In the genomic region with DNA sequence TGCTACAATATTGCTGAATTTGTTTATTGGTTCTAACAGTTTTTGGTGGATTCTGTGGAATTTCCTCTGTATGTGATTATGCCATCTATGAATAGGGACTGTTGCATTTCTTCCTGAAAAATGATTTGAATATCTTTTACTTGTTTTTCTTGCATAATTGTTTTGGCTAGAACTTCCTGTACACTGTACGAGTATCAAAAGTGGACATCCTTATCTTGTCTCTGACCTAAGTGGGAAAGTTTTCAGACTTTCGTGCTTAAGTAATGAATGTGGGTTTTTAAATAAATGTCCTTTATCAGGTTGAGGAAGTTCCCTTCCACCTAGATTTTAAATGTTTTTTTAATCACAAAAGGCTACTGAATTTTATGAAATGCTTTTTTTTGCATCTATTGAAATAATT, we compare ENCODE assay signal across 34 cellular contexts.
"Had no signal": no experiment of that assay in that cellular context is flagged by ENCODE, and none has a peak within 500 bp of the region (broad histone marks: within the 10 kb centered on the region; RNA-seq: fewer than 3 reads in every experiment).

No MANE protein-coding gene starts in this region.

- ATAC-seq: activated CD8-positive, alpha-beta T cell treated with anti-CD3 and anti-CD28 coated beads for 36 hours; activated naive CD4-positive, alpha-beta T cell treated with anti-CD3 and anti-CD28 coated beads, Interleukin-2, amount 50 U/mL, for 72 hours; activated T-cell treated with anti-CD3 and anti-CD28 coated beads, Interleukin-2, amount 50 U/mL, for 4 hours; activated T-cell treated with anti-CD3 and anti-CD28 coated beads, Interleukin-2, amount 50 U/mL, for 72 hours; activated T-helper 17 cell treated with anti-CD3 and anti-CD28 coated beads, Interleukin-2, amount 50 U/mL, for 72 hours; body of pancreas had no signal

- H3K36me3 ChIP-seq: brain microvascular endothelial cell, breast epithelium had no signal

- H3K4me1 ChIP-seq: body of pancreas, breast epithelium had no signal

- H3K27ac Mint-ChIP-seq: activated B cell treated with CpG ODN at 0.5 μM for 24 hours; activated CD4-positive, alpha-beta memory T cell treated with anti-CD3 and anti-CD28 coated beads for 36 hours; activated CD4-positive, alpha-beta T cell treated with anti-CD3 and anti-CD28 coated beads, Interleukin-2, amount 10 ng/mL, durations not matched to agents 24 days and 14 days; activated CD8-positive, alpha-beta T cell treated with anti-CD3 and anti-CD28 coated beads for 36 hours; activated naive CD4-positive, alpha-beta T cell treated with anti-CD3 and anti-CD28 coated beads for 36 hours; activated naive CD4-positive, alpha-beta T cell treated with anti-CD3 and anti-CD28 coated beads, Interleukin-2, amount 50 U/mL, for 72 hours; activated naive CD8-positive, alpha-beta T cell treated with anti-CD3 and anti-CD28 coated beads for 36 hours; activated T-cell treated with anti-CD3 and anti-CD28 coated beads, Interleukin-2, amount 50 U/mL, for 72 hours; activated T-helper 1 cell treated with anti-CD3 and anti-CD28 coated beads, Interleukin-12 subunit alpha, Interleukin-12 subunit beta, Interleukin-2, Interleukin-4 antibody, amounts not matched to agents 30 ng/mL and 10 ng/mL and 1 ng/mL, durations not matched to agents 14 hours and 24 hours and 36 hours; activated T-helper 17 cell treated with anti-CD3 and anti-CD28 coated beads, Interleukin-2, amount 50 U/mL, for 72 hours; T-helper 1 cell treated with Interleukin-12 subunit alpha and Interleukin-12 subunit beta and Interleukin-4 antibody, amounts not matched to agents 30 μg/mL and 1 μg/mL, for 36 hours; T-helper 2 cell treated with Interferon-gamma antibody and Interleukin-4, amounts not matched to agents 5 μg/mL and 100 μg/mL, for 36 hours had no signal

- H3K4me1 Mint-ChIP-seq: activated CD4-positive, alpha-beta T cell treated with anti-CD3 and anti-CD28 coated beads, Interleukin-2, amount 10 ng/mL, durations not matched to agents 24 days and 14 days; activated naive CD8-positive, alpha-beta T cell treated with anti-CD3 and anti-CD28 coated beads for 36 hours; activated T-helper 17 cell treated with anti-CD3 and anti-CD28 coated beads, Interleukin-2, amount 50 U/mL, for 72 hours had no signal

- H3K27ac ChIP-seq: body of pancreas, brain microvascular endothelial cell, breast epithelium, VCaP had no signal

- H3K9me3 ChIP-seq: body of pancreas, breast epithelium had no signal

- H3K4me3 ChIP-seq: body of pancreas, breast epithelium had no signal

- H3K36me3 Mint-ChIP-seq: activated CD4-positive, alpha-beta memory T cell treated with anti-CD3 and anti-CD28 coated beads for 36 hours; activated naive CD4-positive, alpha-beta T cell treated with anti-CD3 and anti-CD28 coated beads, Interleukin-2, amount 50 U/mL, for 72 hours; activated naive CD8-positive, alpha-beta T cell treated with anti-CD3 and anti-CD28 coated beads for 36 hours had no signal

- H3K4me3 Mint-ChIP-seq: activated B cell treated with CpG ODN at 0.5 μM for 24 hours; activated CD4-positive, alpha-beta memory T cell treated with anti-CD3 and anti-CD28 coated beads for 36 hours; activated CD4-positive, alpha-beta T cell treated with anti-CD3 and anti-CD28 coated beads, Interleukin-2, amount 10 ng/mL, durations not matched to agents 24 days and 14 days; activated CD8-positive, alpha-beta T cell treated with anti-CD3 and anti-CD28 coated beads for 36 hours; activated naive CD4-positive, alpha-beta T cell treated with anti-CD3 and anti-CD28 coated beads for 36 hours; activated naive CD8-positive, alpha-beta T cell treated with anti-CD3 and anti-CD28 coated beads for 36 hours; activated T-cell treated with anti-CD3 and anti-CD28 coated beads, Interleukin-2, amount 50 U/mL, for 4 hours; activated T-cell treated with anti-CD3 and anti-CD28 coated beads, Interleukin-2, amount 50 U/mL, for 72 hours; activated T-helper 1 cell treated with anti-CD3 and anti-CD28 coated beads, Interleukin-12 subunit alpha, Interleukin-12 subunit beta, Interleukin-2, Interleukin-4 antibody, amounts not matched to agents 30 ng/mL and 10 ng/mL and 1 ng/mL, durations not matched to agents 14 hours and 24 hours and 36 hours; activated T-helper 17 cell treated with anti-CD3 and anti-CD28 coated beads, Interleukin-2, amount 50 U/mL, for 72 hours; T-helper 1 cell treated with Interleukin-12 subunit alpha and Interleukin-12 subunit beta and Interleukin-4 antibody, amounts not matched to agents 30 μg/mL and 1 μg/mL, for 36 hours; T-helper 2 cell treated with Interferon-gamma antibody and Interleukin-4, amounts not matched to agents 5 μg/mL and 100 μg/mL, for 36 hours had no signal

- H3K9me3 Mint-ChIP-seq: activated B cell treated with CpG ODN at 0.5 μM for 24 hours; activated CD4-positive, alpha-beta memory T cell treated with anti-CD3 and anti-CD28 coated beads for 36 hours; activated CD4-positive, alpha-beta T cell treated with anti-CD3 and anti-CD28 coated beads, Interleukin-2, amount 10 ng/mL, durations not matched to agents 24 days and 14 days; activated CD8-positive, alpha-beta T cell treated with anti-CD3 and anti-CD28 coated beads for 36 hours; activated naive CD4-positive, alpha-beta T cell treated with anti-CD3 and anti-CD28 coated beads for 36 hours; activated naive CD4-positive, alpha-beta T cell treated with anti-CD3 and anti-CD28 coated beads, Interleukin-2, amount 50 U/mL, for 72 hours; activated naive CD8-positive, alpha-beta T cell treated with anti-CD3 and anti-CD28 coated beads for 36 hours; activated T-cell treated with anti-CD3 and anti-CD28 coated beads, Interleukin-2, amount 50 U/mL, for 4 hours; activated T-helper 1 cell treated with anti-CD3 and anti-CD28 coated beads, Interleukin-12 subunit alpha, Interleukin-12 subunit beta, Interleukin-2, Interleukin-4 antibody, amounts not matched to agents 30 ng/mL and 10 ng/mL and 1 ng/mL, durations not matched to agents 14 hours and 24 hours and 36 hours; activated T-helper 17 cell treated with anti-CD3 and anti-CD28 coated beads, Interleukin-2, amount 50 U/mL, for 72 hours; T-helper 1 cell treated with Interleukin-12 subunit alpha and Interleukin-12 subunit beta and Interleukin-4 antibody, amounts not matched to agents 30 μg/mL and 1 μg/mL, for 36 hours; T-helper 2 cell treated with Interferon-gamma antibody and Interleukin-4, amounts not matched to agents 5 μg/mL and 100 μg/mL, for 36 hours had no signal

- H3K27me3 ChIP-seq: body of pancreas, brain microvascular endothelial cell, breast epithelium had no signal

- DNase-seq: activated B cell treated with CpG ODN at 0.5 μM for 24 hours; activated CD4-positive, alpha-beta memory T cell treated with anti-CD3 and anti-CD28 coated beads for 36 hours; activated CD4-positive, alpha-beta T cell treated with anti-CD3 and anti-CD28 coated beads for 4 hours; activated CD4-positive, alpha-beta T cell treated with anti-CD3 and anti-CD28 coated beads, Interleukin-2, amount 10 ng/mL, durations not matched to agents 24 days and 14 days; activated CD4-positive, alpha-beta T cell treated with anti-CD3 and anti-CD28 coated beads, Interleukin-2, amount 50 U/mL, for 1 hour; activated CD4-positive, alpha-beta T cell treated with anti-CD3 and anti-CD28 coated beads, Interleukin-2, amount 50 U/mL, for 4 hours; activated CD4-positive, CD25-positive, alpha-beta regulatory T cell treated with anti-CD3 and anti-CD28 coated beads, Interleukin-2, amount 50 U/mL, for 72 hours; activated CD8-positive, alpha-beta memory T cell treated with anti-CD3 and anti-CD28 coated beads, Interleukin-2, amount 50 U/mL, for 4 hours; activated CD8-positive, alpha-beta T cell treated with anti-CD3 and anti-CD28 coated beads for 36 hours; activated effector memory CD4-positive, alpha-beta T cell treated with anti-CD3 and anti-CD28 coated beads, Interleukin-2, amount 50 U/mL, for 16 hours; activated gamma-delta T cell treated with Interleukin-2 at 50 U/mL for 16 hours; activated naive CD4-positive, alpha-beta T cell; activated naive CD4-positive, alpha-beta T cell treated with anti-CD3 and anti-CD28 coated beads for 36 hours; activated naive CD4-positive, alpha-beta T cell treated with anti-CD3 and anti-CD28 coated beads, Interleukin-2, amount 50 U/mL, for 16 hours; activated naive CD8-positive, alpha-beta T cell treated with anti-CD3 and anti-CD28 coated beads for 36 hours; activated T-cell treated with anti-CD3 and anti-CD28 coated beads for 4 hours; activated T-cell treated with anti-CD3 and anti-CD28 coated beads, Interleukin-2, amount 50 U/mL, for 1 hour; activated T-cell treated with anti-CD3 and anti-CD28 coated beads, Interleukin-2, amount 50 U/mL, for 4 hours; activated T-cell treated with anti-CD3 and anti-CD28 coated beads, Interleukin-2, amount 50 U/mL, for 72 hours; amniotic stem cell; aorta; body of pancreas; brain microvascular endothelial cell; central memory CD4-positive, alpha-beta T cell; T-helper 1 cell; T-helper 2 cell; T-helper 9 cell had no signal
